In the genomic region with DNA sequence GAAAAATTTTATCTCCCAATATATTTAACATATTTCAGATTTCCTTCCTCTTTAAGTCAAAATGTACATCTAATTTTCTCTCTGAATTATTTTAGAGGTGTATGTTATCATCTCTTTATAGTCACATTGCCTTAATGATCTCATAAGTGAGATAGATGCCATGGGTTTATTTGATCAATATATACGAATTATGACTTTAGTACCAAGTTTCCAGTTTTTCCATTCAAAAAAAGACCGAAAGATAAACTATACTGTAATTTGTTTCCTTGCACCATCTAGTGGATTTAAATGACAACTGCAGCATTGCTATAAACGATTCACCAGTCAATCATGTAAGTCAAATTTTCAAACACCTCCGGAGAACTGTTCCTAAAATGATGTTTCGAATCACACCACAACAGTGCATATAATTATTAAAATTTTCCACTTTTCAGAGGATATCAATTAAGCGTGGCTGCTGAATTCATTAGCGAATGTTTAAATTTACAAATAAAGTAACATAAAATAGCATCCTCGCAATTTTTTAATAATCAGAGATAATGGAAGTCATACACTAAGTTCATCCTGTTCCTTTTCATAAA, we compare ENCODE assay signal across 8 cellular contexts. TPM values are rescaled to one million over a fixed set of nuclear protein-coding genes. Genes with fewer than 3 reads are reported as not detected.
DNase-seq lines count a peak whose midpoint lies in the region; ATAC-seq and TF ChIP-seq lines count a peak whose summit lies in the region.

No MANE protein-coding gene starts in this region.

- TF ChIP-seq CTCF in SU-DHL-6 (IDR thresholded peaks at IDR 0.05; ENCODE audit: insufficient read depth, low read length, poor library complexity, severe bottlenecking), result peak; percentile 84

- peak overlapping the region; percentile 95 for H3K27ac ChIP-seq in SU-DHL-6 (ENCODE audit: low read depth, low read length)
- H3K27ac ChIP-seq in aorta (ENCODE audit: low read depth in 1 of 2, low read length in 2 of 2), result no peak overlapping the region

- peaks cover 12% of the 10 kb centered on the region for H3F3A ChIP-seq in SU-DHL-6 (ENCODE audit: insufficient read depth)

- H3K9ac ChIP-seq in SU-DHL-6 (ENCODE audit: low read length), result peak overlapping the region; percentile 87

- WGBS in aorta, 2 donors, result 0 to 1% methylated on average over 8 of the region's 8 CpGs

- peak overlapping the region; percentile 84 for H3K4me2 ChIP-seq in SU-DHL-6 (ENCODE audit: low read depth, low read length, poor library complexity, severe bottlenecking)

- ATAC-seq in GM18499 (IDR thresholded peaks at IDR 0.05; ENCODE audit: insufficient read depth, unreplicated experiment) (peak; percentile 47), HG02884 (IDR thresholded peaks at IDR 0.05; ENCODE audit: unreplicated experiment) (peak; percentile 57), aorta (ENCODE audit: low FRiP score) (peak; percentile 73)

- H3K9me3 ChIP-seq in SU-DHL-6 (ENCODE audit: insufficient read depth, low read length) (peaks cover 5% of the 10 kb centered on the region; the same call in 1 of the 2 replicates), mononuclear cell (ENCODE audit: low read depth, low read length) (no peaks in the 10 kb centered on the region), aorta (ENCODE audit: control insufficient read depth, low read length) (no peaks in the 10 kb centered on the region)

- H3K27me3 ChIP-seq in SU-DHL-6 (ENCODE audit: low read length), result no peaks in the 10 kb centered on the region
- H3K27me3 ChIP-seq in mononuclear cell (ENCODE audit: insufficient read depth, low read length), result no peaks in the 10 kb centered on the region
- no peaks in the 10 kb centered on the region for H3K27me3 ChIP-seq in aorta (ENCODE audit: control insufficient read depth in 1 of 2, insufficient read depth in 2 of 2, low read length in 1 of 2)

- DNase-seq in AG08396 (ENCODE audit: low spot score) (peak; percentile 46), NCI-H1417 (lab: John Stamatoyannopoulos, UW) (peak; percentile 83 to 99 (median 92)), epidermal melanocyte (ENCODE audit: insufficient read length, low spot score) (peak; percentile 19), aorta (no peak)

- no peaks in the 10 kb centered on the region for H3K9me2 ChIP-seq in SU-DHL-6 (replicated peaks; ENCODE audit: insufficient read depth, low read length)

- H3K4me3 ChIP-seq in SU-DHL-6 (ENCODE audit: insufficient read depth, low read length, poor library complexity, severe bottlenecking) (peak overlapping the region; percentile 88), mononuclear cell (ENCODE audit: low read length) (peak overlapping the region; percentile 72), aorta (ENCODE audit: low read length in 2 of 2) (peak overlapping the region; percentile 54 to 95)

- intact Hi-C loops in aorta (cut with DNase I), result no loop called here

- peaks cover 36% of the 10 kb centered on the region for H4K20me1 ChIP-seq in SU-DHL-6 (ENCODE audit: low read depth, low read length)

- H3K79me2 ChIP-seq in SU-DHL-6 (ENCODE audit: insufficient read depth, low read length), result peaks cover 45% of the 10 kb centered on the region

- peaks cover 30% of the 10 kb centered on the region for H3K4me1 ChIP-seq in mononuclear cell (ENCODE audit: insufficient read depth, low read length)
- peaks cover 1 to 7% of the 10 kb centered on the region in 2 donors for H3K4me1 ChIP-seq in aorta (ENCODE audit: control insufficient read depth in 1 of 2, insufficient read depth in 2 of 2, low read length in 2 of 2)

- peaks cover 12% of the 10 kb centered on the region for H3K36me3 ChIP-seq in SU-DHL-6 (ENCODE audit: low read length)
- peaks cover 4% of the 10 kb centered on the region in 2 donors for H3K36me3 ChIP-seq in aorta (ENCODE audit: control insufficient read depth in 1 of 2, insufficient read depth in 2 of 2, low read length in 1 of 2)

- H2AFZ ChIP-seq in SU-DHL-6 (ENCODE audit: low read depth, low read length, severe bottlenecking), result peak overlapping the region; percentile 39

RNA-seq across cellular contexts. Expression of gene ATXN7L3B, which starts 0.4 kb away (rescaled TPM):
- total RNA-seq in mononuclear cell, result 42.2 TPM
- total RNA-seq in aorta, result 10 to 100 TPM; 19.0 to 21.5 TPM
- polyA plus RNA-seq in aorta, result 1 to 10 TPM; 7.7 to 9.1 TPM

Comparison
In these comparisons a context has a peak if more than half of its experiments do, and no peak if none do; other contexts are left out.
1. DNase-seq: peak in AG08396 (single experiment), NCI-H1417 (3 of 3) and epidermal melanocyte (single experiment); none in aorta (0 of 2).
2. Peak in every context shown above with its lines, with median percentiles within 50 percentile points of each other: ATAC-seq and H3K4me3 ChIP-seq.